Comparison of ENCODE assay signal across 38 cellular contexts in genomic region chr1:89459081-89459480, GRCh38.
"Had no signal": no experiment of that assay in that cellular context is flagged by ENCODE, and none has a peak within 500 bp of the region (broad histone marks: within the 10 kb centered on the region; RNA-seq: fewer than 3 reads in every experiment).

No MANE protein-coding gene starts in this region.

- H3K27ac Mint-ChIP-seq: activated naive CD4-positive, alpha-beta T cell treated with anti-CD3 and anti-CD28 coated beads for 36 hours; activated naive CD4-positive, alpha-beta T cell treated with anti-CD3 and anti-CD28 coated beads, Interleukin-2, amount 10 ng/mL, durations not matched to agents 7 days and 5 days; activated naive CD4-positive, alpha-beta T cell treated with anti-CD3 and anti-CD28 coated beads, Interleukin-2, amount 50 U/mL, for 24 hours; activated naive CD4-positive, alpha-beta T cell treated with anti-CD3 and anti-CD28 coated beads, Interleukin-2, amount 50 U/mL, for 72 hours; activated naive CD8-positive, alpha-beta T cell; activated naive CD8-positive, alpha-beta T cell treated with anti-CD3 and anti-CD28 coated beads for 36 hours; activated naive CD8-positive, alpha-beta T cell treated with anti-CD3 and anti-CD28 coated beads, Interleukin-2, amount 10 ng/mL, durations not matched to agents 7 days and 5 days; activated naive CD8-positive, alpha-beta T cell treated with anti-CD3 and anti-CD28 coated beads, Interleukin-2, amount 50 U/mL, for 24 hours; activated T-cell treated with anti-CD3 and anti-CD28 coated beads, Interleukin-2, amount 50 U/mL, for 24 hours; activated T-cell treated with anti-CD3 and anti-CD28 coated beads, Interleukin-2, amount 50 U/mL, for 72 hours; activated T-helper 1 cell treated with anti-CD3 and anti-CD28 coated beads, Interleukin-12 subunit alpha, Interleukin-12 subunit beta, Interleukin-2, Interleukin-4 antibody, amounts not matched to agents 30 ng/mL and 10 ng/mL and 1 ng/mL, durations not matched to agents 14 hours and 24 hours and 36 hours; activated T-helper 17 cell treated with anti-CD3 and anti-CD28 coated beads, Interleukin-2, amount 50 U/mL, for 72 hours; activated T-helper 2 cell treated with anti-CD3 and anti-CD28 coated beads, Interferon-gamma antibody, Interleukin-2, Interleukin-4, amounts not matched to agents 10 μg/mL and 5 μg/mL and 100 μg/mL, durations not matched to agents 14 hours and 24 hours and 36 hours; brain had no signal

- H3K9me3 Mint-ChIP-seq: activated naive CD4-positive, alpha-beta T cell treated with anti-CD3 and anti-CD28 coated beads for 36 hours; activated naive CD4-positive, alpha-beta T cell treated with anti-CD3 and anti-CD28 coated beads, Interleukin-2, amount 50 U/mL, for 24 hours; activated naive CD4-positive, alpha-beta T cell treated with anti-CD3 and anti-CD28 coated beads, Interleukin-2, amount 50 U/mL, for 72 hours; activated naive CD8-positive, alpha-beta T cell treated with anti-CD3 and anti-CD28 coated beads, Interleukin-2, amount 50 U/mL, for 24 hours; activated T-cell treated with anti-CD3 and anti-CD28 coated beads, Interleukin-2, amount 50 U/mL, for 24 hours; activated T-cell treated with anti-CD3 and anti-CD28 coated beads, Interleukin-2, amount 50 U/mL, for 4 hours; activated T-cell treated with anti-CD3 and anti-CD28 coated beads, Interleukin-2, amount 50 U/mL, for 72 hours; activated T-helper 1 cell treated with anti-CD3 and anti-CD28 coated beads, Interleukin-12 subunit alpha, Interleukin-12 subunit beta, Interleukin-2, Interleukin-4 antibody, amounts not matched to agents 30 ng/mL and 10 ng/mL and 1 ng/mL, durations not matched to agents 14 hours and 24 hours and 36 hours; activated T-helper 17 cell treated with anti-CD3 and anti-CD28 coated beads, Interleukin-2, amount 50 U/mL, for 72 hours; activated T-helper 2 cell treated with anti-CD3 and anti-CD28 coated beads, Interferon-gamma antibody, Interleukin-2, Interleukin-4, amounts not matched to agents 10 μg/mL and 5 μg/mL and 100 μg/mL, durations not matched to agents 14 hours and 24 hours and 36 hours; brain; central memory CD8-positive, alpha-beta T cell had no signal

- H3K4me1 ChIP-seq: adrenal gland, ascending aorta, body of pancreas, breast epithelium had no signal

- ATAC-seq: activated naive CD4-positive, alpha-beta T cell treated with anti-CD3 and anti-CD28 coated beads, Interleukin-2, amount 50 U/mL, for 72 hours; activated naive CD8-positive, alpha-beta T cell treated with anti-CD3 and anti-CD28 coated beads, Interleukin-2, amount 50 U/mL, for 24 hours; activated T-cell treated with anti-CD3 and anti-CD28 coated beads, Interleukin-2, amount 50 U/mL, for 4 hours; activated T-cell treated with anti-CD3 and anti-CD28 coated beads, Interleukin-2, amount 50 U/mL, for 72 hours; activated T-helper 17 cell treated with anti-CD3 and anti-CD28 coated beads, Interleukin-2, amount 50 U/mL, for 72 hours; body of pancreas had no signal

- H3K4me3 Mint-ChIP-seq: activated naive CD4-positive, alpha-beta T cell treated with anti-CD3 and anti-CD28 coated beads for 36 hours; activated naive CD4-positive, alpha-beta T cell treated with anti-CD3 and anti-CD28 coated beads, Interleukin-2, amount 10 ng/mL, durations not matched to agents 7 days and 5 days; activated naive CD4-positive, alpha-beta T cell treated with anti-CD3 and anti-CD28 coated beads, Interleukin-2, amount 50 U/mL, for 24 hours; activated naive CD8-positive, alpha-beta T cell; activated naive CD8-positive, alpha-beta T cell treated with anti-CD3 and anti-CD28 coated beads for 36 hours; activated naive CD8-positive, alpha-beta T cell treated with anti-CD3 and anti-CD28 coated beads, Interleukin-2, amount 10 ng/mL, durations not matched to agents 7 days and 5 days; activated naive CD8-positive, alpha-beta T cell treated with anti-CD3 and anti-CD28 coated beads, Interleukin-2, amount 50 U/mL, for 24 hours; activated T-cell treated with anti-CD3 and anti-CD28 coated beads, Interleukin-2, amount 50 U/mL, for 24 hours; activated T-cell treated with anti-CD3 and anti-CD28 coated beads, Interleukin-2, amount 50 U/mL, for 4 hours; activated T-cell treated with anti-CD3 and anti-CD28 coated beads, Interleukin-2, amount 50 U/mL, for 72 hours; activated T-helper 1 cell treated with anti-CD3 and anti-CD28 coated beads, Interleukin-12 subunit alpha, Interleukin-12 subunit beta, Interleukin-2, Interleukin-4 antibody, amounts not matched to agents 30 ng/mL and 10 ng/mL and 1 ng/mL, durations not matched to agents 14 hours and 24 hours and 36 hours; activated T-helper 17 cell treated with anti-CD3 and anti-CD28 coated beads, Interleukin-2, amount 50 U/mL, for 72 hours; brain; central memory CD8-positive, alpha-beta T cell had no signal

- H3K27me3 ChIP-seq: adrenal gland, ascending aorta, body of pancreas, brain microvascular endothelial cell, breast epithelium, cardiac muscle cell had no signal

- H3K27me3 Mint-ChIP-seq: brain had no signal

- H3K9me3 ChIP-seq: adrenal gland, ascending aorta, body of pancreas, breast epithelium had no signal

- DNase-seq: activated effector memory CD4-positive, alpha-beta T cell treated with anti-CD3 and anti-CD28 coated beads, Interleukin-2, amount 50 U/mL, for 16 hours; activated effector memory CD4-positive, alpha-beta T cell treated with Interleukin-2 at 50 U/mL for 16 hours; activated gamma-delta T cell; activated gamma-delta T cell treated with Interleukin-2 at 50 U/mL for 16 hours; activated naive CD4-positive, alpha-beta T cell; activated naive CD4-positive, alpha-beta T cell treated with anti-CD3 and anti-CD28 coated beads for 36 hours; activated naive CD4-positive, alpha-beta T cell treated with anti-CD3 and anti-CD28 coated beads, Interleukin-2, amount 10 ng/mL, durations not matched to agents 7 days and 5 days; activated naive CD4-positive, alpha-beta T cell treated with anti-CD3 and anti-CD28 coated beads, Interleukin-2, amount 50 U/mL, for 16 hours; activated naive CD4-positive, alpha-beta T cell treated with Interleukin-2 at 50 U/mL for 16 hours; activated naive CD8-positive, alpha-beta T cell treated with anti-CD3 and anti-CD28 coated beads for 36 hours; activated naive CD8-positive, alpha-beta T cell treated with anti-CD3 and anti-CD28 coated beads, Interleukin-2, amount 10 ng/mL, durations not matched to agents 7 days and 5 days; activated naive CD8-positive, alpha-beta T cell treated with anti-CD3 and anti-CD28 coated beads, Interleukin-2, amount 50 U/mL, for 24 hours; activated T-cell treated with anti-CD3 and anti-CD28 coated beads, Interleukin-2, amount 50 U/mL, for 1 hour; activated T-cell treated with anti-CD3 and anti-CD28 coated beads, Interleukin-2, amount 50 U/mL, for 24 hours; activated T-cell treated with anti-CD3 and anti-CD28 coated beads, Interleukin-2, amount 50 U/mL, for 4 hours; activated T-cell treated with anti-CD3 and anti-CD28 coated beads, Interleukin-2, amount 50 U/mL, for 48 hours; activated T-cell treated with anti-CD3 and anti-CD28 coated beads, Interleukin-2, amount 50 U/mL, for 72 hours; adrenal gland; amniotic stem cell; amygdala; anterior cingulate cortex; aorta; body of pancreas; brain microvascular endothelial cell; caudate nucleus; central memory CD4-positive, alpha-beta T cell; cerebellar nuclear complex had no signal

- H3K27ac ChIP-seq: adrenal gland, ascending aorta, body of pancreas, brain microvascular endothelial cell, breast epithelium, cardiac muscle cell had no signal

- H3K36me3 Mint-ChIP-seq: activated naive CD4-positive, alpha-beta T cell treated with anti-CD3 and anti-CD28 coated beads, Interleukin-2, amount 10 ng/mL, durations not matched to agents 7 days and 5 days; activated naive CD4-positive, alpha-beta T cell treated with anti-CD3 and anti-CD28 coated beads, Interleukin-2, amount 50 U/mL, for 24 hours; activated naive CD4-positive, alpha-beta T cell treated with anti-CD3 and anti-CD28 coated beads, Interleukin-2, amount 50 U/mL, for 72 hours; brain had no signal

- H3K4me3 ChIP-seq: adrenal gland, ascending aorta, body of pancreas, breast epithelium, cardiac muscle cell had no signal

- H3K36me3 ChIP-seq: adrenal gland, ascending aorta, brain microvascular endothelial cell, breast epithelium, cardiac muscle cell had no signal
